Comparison of ENCODE assay signal across 24 cellular contexts in genomic region chr20:50797142-50797541, GRCh38. TPM values are rescaled to one million over a fixed set of nuclear protein-coding genes. Genes with fewer than 3 reads are reported as not detected.
DNase-seq lines count a peak whose midpoint lies in the region; ATAC-seq and TF ChIP-seq lines count a peak whose summit lies in the region.
"Had no signal": no experiment of that assay in that cellular context is flagged by ENCODE, and none has a peak within 500 bp of the region (broad histone marks: within the 10 kb centered on the region; RNA-seq: fewer than 3 reads in every experiment).

No MANE protein-coding gene starts in this region.

- no peaks in the 10 kb centered on the region for H3K9me3 Mint-ChIP-seq in CD4-positive, alpha-beta T cell
- no peaks in the 10 kb centered on the region for H3K9me3 Mint-ChIP-seq in activated B cell treated with CpG ODN at 0.5 μM for 24 hours
- H3K9me3 Mint-ChIP-seq in nephron = no peaks in the 10 kb centered on the region
- H3K9me3 Mint-ChIP-seq: activated CD4-positive, alpha-beta memory T cell treated with anti-CD3 and anti-CD28 coated beads, Interleukin-2, amount 10 ng/mL, durations not matched to agents 7 days and 5 days; activated naive CD4-positive, alpha-beta T cell treated with anti-CD3 and anti-CD28 coated beads, Interleukin-2, amount 10 ng/mL, durations not matched to agents 7 days and 5 days; CD4-positive, CD25-positive, alpha-beta regulatory T cell; nephron progenitor cell had no signal

- H3K27ac ChIP-seq in CD4-positive, alpha-beta T cell (ENCODE audit: low read depth, low read length) = no peak overlapping the region
- H3K27ac ChIP-seq: esophagus squamous epithelium, foreskin keratinocyte, ovary, skin epidermis, upper lobe of right lung had no signal

- DNase-seq in CD4-positive, alpha-beta T cell = no peak
- no peak for DNase-seq in GM12865 (ENCODE audit: low read depth)
- no peak for DNase-seq in activated B cell treated with CpG ODN at 0.5 μM for 24 hours
- no peak for DNase-seq in OCI-M1 (lab: John Stamatoyannopoulos, UW)
- DNase-seq: activated CD4-positive, alpha-beta memory T cell treated with anti-CD3 and anti-CD28 coated beads, Interleukin-2, amount 10 ng/mL, durations not matched to agents 7 days and 5 days; activated naive CD4-positive, alpha-beta T cell treated with anti-CD3 and anti-CD28 coated beads, Interleukin-2, amount 10 ng/mL, durations not matched to agents 7 days and 5 days; amniotic stem cell; CD4-positive, CD25-positive, alpha-beta regulatory T cell; esophagus squamous epithelium; foreskin keratinocyte; midbrain; NCI-H1048; NCI-H1694 treated with DMSO at 0.1 percent for 48 hours; NCI-H446; NCI-H748 treated with DMSO at 0.1 percent for 48 hours; nephron progenitor cell; ovary; stimulated activated naive CD4-positive, alpha-beta T cell; upper lobe of right lung had no signal

- H3K4me1 Mint-ChIP-seq in CD4-positive, alpha-beta T cell (ENCODE audit: low read depth) = peaks cover 15% of the 10 kb centered on the region
- H3K4me1 Mint-ChIP-seq in activated B cell treated with CpG ODN at 0.5 μM for 24 hours (peaks cover 62% of the 10 kb centered on the region), nephron (peaks cover 16% of the 10 kb centered on the region)

- POLR2A ChIA-PET in CD4-positive, alpha-beta T cell (lab: Charles Lee) = interaction anchor here (1.0 to 4.0 kb wide), 4 partner anchors 95 to 161 kb away, joined by 3 to 47 read pairs (median 6); partner anchors contain the start of genes ADNP, DPM1 and MOCS3
- POLR2A ChIA-PET in activated B cell treated with CpG ODN at 0.5 μM for 24 hours (lab: Charles Lee) = interaction anchor here (0.6 to 10.3 kb wide), 5 partner anchors 10 to 789 kb away, joined by 3 to 364 read pairs (median 10); partner anchors contain the start of gene ADNP

- CTCF ChIA-PET in CD4-positive, alpha-beta T cell (lab: Charles Lee) = interaction anchor here (1.0 kb wide), 1 partner anchor 132 kb away, joined by 3 read pairs; no protein-coding TSS in a partner anchor
- CTCF ChIA-PET in activated B cell treated with CpG ODN at 0.5 μM for 24 hours (lab: Charles Lee) = interaction anchor here (0.7 to 10.4 kb wide), 3 partner anchors 13 to 132 kb away, joined by 4 to 145 read pairs (median 6); no protein-coding TSS in a partner anchor

- no peak for ATAC-seq in CD4-positive, alpha-beta T cell (ENCODE audit: poor library complexity)
- ATAC-seq in activated B cell treated with CpG ODN at 0.5 μM for 24 hours (ENCODE audit: low read depth) = no peak
- ATAC-seq in GM18907 (IDR thresholded peaks at IDR 0.05; ENCODE audit: unreplicated experiment) = no peak
- ATAC-seq in GM21526 (IDR thresholded peaks at IDR 0.05; ENCODE audit: low FRiP score, unreplicated experiment) = no peak
- ATAC-seq: foreskin keratinocyte, SK-N-SH treated with all-trans-retinoic acid at 6 μM for 48 hours, upper lobe of right lung had no signal

- no peak for TF ChIP-seq CTCF in CD4-positive, alpha-beta T cell (IDR thresholded peaks at IDR 0.05)
- no peak for TF ChIP-seq CTCF in GM12865 (IDR thresholded peaks at IDR 0.05; ENCODE audit: insufficient read depth, low read depth, low read length, missing control alignments)
- no peak for TF ChIP-seq CTCF in activated B cell treated with CpG ODN at 0.5 μM for 24 hours (IDR thresholded peaks at IDR 0.05)
- TF ChIP-seq CTCF in nephron (IDR thresholded peaks at IDR 0.05; ENCODE audit: unreplicated experiment in 3 of 3) = no peak

- no peaks in the 10 kb centered on the region for H3K27me3 Mint-ChIP-seq in CD4-positive, alpha-beta T cell
- H3K27me3 Mint-ChIP-seq in activated B cell treated with CpG ODN at 0.5 μM for 24 hours = no peaks in the 10 kb centered on the region
- H3K27me3 Mint-ChIP-seq in nephron (ENCODE audit: low read depth) = peaks cover 10% of the 10 kb centered on the region
- H3K27me3 Mint-ChIP-seq: activated CD4-positive, alpha-beta memory T cell treated with anti-CD3 and anti-CD28 coated beads, Interleukin-2, amount 10 ng/mL, durations not matched to agents 7 days and 5 days; CD4-positive, CD25-positive, alpha-beta regulatory T cell had no signal

- H3K9me3 ChIP-seq in CD4-positive, alpha-beta T cell (ENCODE audit: control insufficient read depth, low read length) = no peaks in the 10 kb centered on the region
- H3K9me3 ChIP-seq: esophagus squamous epithelium, ovary, upper lobe of right lung had no signal

- no peak overlapping the region for H3K27ac Mint-ChIP-seq in CD4-positive, alpha-beta T cell
- H3K27ac Mint-ChIP-seq in activated B cell treated with CpG ODN at 0.5 μM for 24 hours = peak overlapping the region; percentile 36
- no peak overlapping the region for H3K27ac Mint-ChIP-seq in nephron
- H3K27ac Mint-ChIP-seq: activated CD4-positive, alpha-beta memory T cell treated with anti-CD3 and anti-CD28 coated beads, Interleukin-2, amount 10 ng/mL, durations not matched to agents 7 days and 5 days; activated naive CD4-positive, alpha-beta T cell treated with anti-CD3 and anti-CD28 coated beads, Interleukin-2, amount 10 ng/mL, durations not matched to agents 7 days and 5 days; CD4-positive, CD25-positive, alpha-beta regulatory T cell; nephron progenitor cell had no signal

- peak overlapping the region; percentile 46 for H3K4me3 Mint-ChIP-seq in CD4-positive, alpha-beta T cell
- H3K4me3 Mint-ChIP-seq in activated B cell treated with CpG ODN at 0.5 μM for 24 hours (peak overlapping the region; percentile 17), nephron (peak overlapping the region in 2 of 3 experiments; percentile 56 to 61)
- H3K4me3 Mint-ChIP-seq: activated CD4-positive, alpha-beta memory T cell treated with anti-CD3 and anti-CD28 coated beads, Interleukin-2, amount 10 ng/mL, durations not matched to agents 7 days and 5 days; activated naive CD4-positive, alpha-beta T cell treated with anti-CD3 and anti-CD28 coated beads, Interleukin-2, amount 10 ng/mL, durations not matched to agents 7 days and 5 days; nephron progenitor cell had no signal

- H3K27me3 ChIP-seq in CD4-positive, alpha-beta T cell (ENCODE audit: control insufficient read depth, insufficient read depth, low read length) = no peaks in the 10 kb centered on the region
- H3K27me3 ChIP-seq: esophagus squamous epithelium, foreskin keratinocyte, ovary, upper lobe of right lung had no signal

- H3K36me3 Mint-ChIP-seq in CD4-positive, alpha-beta T cell (ENCODE audit: low read depth) = peaks cover 10% of the 10 kb centered on the region
- H3K36me3 Mint-ChIP-seq in activated B cell treated with CpG ODN at 0.5 μM for 24 hours (ENCODE audit: low read depth) = peaks cover 22% of the 10 kb centered on the region
- no peaks in the 10 kb centered on the region for H3K36me3 Mint-ChIP-seq in nephron (ENCODE audit: low read depth)
- H3K36me3 Mint-ChIP-seq: activated naive CD4-positive, alpha-beta T cell treated with anti-CD3 and anti-CD28 coated beads, Interleukin-2, amount 10 ng/mL, durations not matched to agents 7 days and 5 days; CD4-positive, CD25-positive, alpha-beta regulatory T cell had no signal

- H3K4me3 ChIP-seq in GM12865 (ENCODE audit: low read depth, low read length) = peak overlapping the region; percentile 49
- H3K4me3 ChIP-seq: esophagus squamous epithelium, ovary, skin epidermis, upper lobe of right lung had no signal

- intact Hi-C loops in CD4-positive, alpha-beta T cell (cut with DNase I, micrococcal nuclease) = no loop called here
- intact Hi-C loops in activated B cell treated with CpG ODN at 0.5 μM for 24 hours (cut with micrococcal nuclease) = no loop called here

RNA-seq across cellular contexts. Expression of gene BCAS4, which starts 2.3 kb away (rescaled TPM):
- total RNA-seq in CD4-positive, alpha-beta T cell = 10 to 100 TPM; 19.0 to 20.9 TPM
- 43.2 and 46.7 TPM in 2 replicates for total RNA-seq in activated B cell treated with CpG ODN at 0.5 μM for 24 hours
